Comparison of ENCODE assay signal across 8 cellular contexts in the genomic region with DNA sequence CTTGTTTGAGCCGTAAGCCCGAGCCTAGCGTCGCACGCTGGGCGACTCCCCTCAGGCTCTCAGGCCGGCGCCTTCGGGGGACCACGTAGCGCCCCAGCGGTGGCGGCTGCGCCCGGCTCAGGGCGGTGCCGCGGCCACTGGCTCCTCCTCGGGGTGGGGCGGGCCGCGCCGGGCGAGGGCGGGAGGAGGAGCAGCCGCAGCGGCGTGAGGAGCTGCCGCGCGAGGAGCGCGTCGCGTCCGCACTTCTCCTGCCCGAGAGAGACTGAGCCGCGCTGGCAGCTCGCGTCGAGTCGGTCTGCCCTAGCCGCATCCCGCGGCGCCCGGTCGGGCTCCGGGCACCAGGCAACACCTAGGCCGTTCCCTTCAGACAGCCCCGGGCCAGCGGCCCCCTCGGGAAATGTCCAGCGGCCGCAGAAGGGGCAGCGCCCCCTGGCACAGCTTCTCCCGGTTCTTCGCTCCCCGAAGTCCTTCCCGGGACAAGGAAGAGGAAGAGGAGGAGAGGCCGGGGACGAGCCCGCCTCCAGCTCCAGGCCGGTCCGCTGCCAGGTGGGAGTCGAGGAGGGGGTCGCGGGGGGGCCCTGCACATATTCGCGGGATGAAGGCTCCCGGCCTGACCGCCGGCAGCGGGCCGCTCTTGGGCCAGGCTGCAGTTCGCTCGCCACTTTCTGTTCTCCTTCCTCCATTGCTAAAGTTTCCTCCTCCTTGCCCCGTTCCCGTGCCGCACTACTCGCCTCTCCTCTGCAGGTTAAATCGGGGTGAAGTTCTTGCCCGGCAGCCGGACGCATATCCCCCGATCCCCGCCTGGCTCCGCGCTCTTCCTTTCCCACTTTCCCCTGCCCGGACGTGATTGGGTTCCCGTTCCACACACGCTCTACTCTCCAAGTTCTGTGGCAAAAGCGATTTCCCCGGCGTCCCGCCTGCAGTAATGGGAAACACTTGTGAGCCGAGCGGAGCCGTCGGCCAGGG. TPM values are rescaled to one million over a fixed set of nuclear protein-coding genes. Genes with fewer than 3 reads are reported as not detected.
A peak's percentile ranks its signal among the peaks of the same experiment; 100 is the strongest.
DNase-seq lines count a peak whose midpoint lies in the region; ATAC-seq, FAIRE-seq and TF ChIP-seq lines count a peak whose summit lies in the region.

A gene (plus strand): TSS at position 202 of the 966 bp plus-strand sequence. CDS start 196 bp downstream, at position 398.

- H3K4me1 ChIP-seq in right atrium auricular region, result peaks cover 0 to 26% of the 10 kb centered on the region in 2 donors

- peak within 1 kb of the TSS; percentile 92 for H3K27ac Mint-ChIP-seq in T-helper 17 cell

- H3K9me3 ChIP-seq in T-helper 17 cell (ENCODE audit: control insufficient read depth, low read length, poor library complexity, severe bottlenecking), result no peaks in the 10 kb centered on the region
- H3K9me3 ChIP-seq in right atrium auricular region, result no peaks in the 10 kb centered on the region

- peaks cover 33% of the 10 kb centered on the region for H3K4me1 Mint-ChIP-seq in T-helper 17 cell

- H3K4me3 Mint-ChIP-seq in T-helper 17 cell, result peak within 1 kb of the TSS; percentile 99

- no peaks in the 10 kb centered on the region for H3K27me3 ChIP-seq in right atrium auricular region

- DNase-seq in GM13976 (ENCODE audit: low spot score) (peak; percentile 95), NCI-H1092 treated with DMSO at 0.1 percent for 48 hours (lab: John Stamatoyannopoulos, UW) (peak; percentile 66), T-helper 17 cell (peak; percentile 76 to 80 (median 77)), right atrium auricular region (ENCODE audit: low spot score) (peak; percentile 74), putamen (ENCODE audit: low spot score) (peak; percentile 87), urothelium cell line (ENCODE audit: low spot score) (peak; percentile 96)

- peaks cover 6% of the 10 kb centered on the region for H3K36me3 Mint-ChIP-seq in T-helper 17 cell (ENCODE audit: low read depth)

- peaks cover 9% of the 10 kb centered on the region for H3K27me3 Mint-ChIP-seq in T-helper 17 cell

- H3K36me3 ChIP-seq in right atrium auricular region, result no peaks in the 10 kb centered on the region

- ATAC-seq in HG02642 (IDR thresholded peaks at IDR 0.05; ENCODE audit: poor library complexity, unreplicated experiment) (peak; percentile 99), T-helper 17 cell (peak; percentile 98)

- peak within 1 kb of the TSS; percentile 87 to 92 for H3K4me3 ChIP-seq in right atrium auricular region

- H3K27ac ChIP-seq in angular gyrus (ENCODE audit: low read depth, low read length), result peak within 1 kb of the TSS; percentile 38
- H3K27ac ChIP-seq in right atrium auricular region, result peak within 1 kb of the TSS; percentile 89 to 94

- TF ChIP-seq CTCF in GM13976 (IDR thresholded peaks at IDR 0.05; ENCODE audit: borderline replicate concordance, control extremely low read depth, extremely low read depth, insufficient read depth, missing control alignments) (peak; percentile 18), right atrium auricular region (IDR thresholded peaks at IDR 0.05) (peak; percentile 15 to 44)

- peak; percentile 79 for FAIRE-seq in urothelium cell line (lab: Jason Lieb, UNC)

- in situ Hi-C loops in GM13976 (cut with MboI; ENCODE audit: low sequenced_read_pairs, unreplicated experiment), result no loop called here

RNA-seq across cellular contexts. Expression of the gene that starts here (rescaled TPM):
- total RNA-seq in T-helper 17 cell, result 1 to 10 TPM; 6.4 to 6.5 TPM
- 10 to 100 TPM; 17.6 to 18.6 TPM for total RNA-seq in right atrium auricular region

Comparison
In these comparisons a context has a peak if more than half of its experiments do, and no peak if none do; other contexts are left out.
1. Peak in every context shown above with its lines: DNase-seq, ATAC-seq, H3K4me3 ChIP-seq and H3K27ac ChIP-seq.